Comparison of ENCODE assay signal across 14 cellular contexts in genomic region chr4:41154814-41155177, GRCh38. TPM values are rescaled to one million over a fixed set of nuclear protein-coding genes. Genes with fewer than 3 reads are reported as not detected.
DNase-seq lines count a peak whose midpoint lies in the region; ATAC-seq, FAIRE-seq and TF ChIP-seq lines count a peak whose summit lies in the region.
"Had no signal": no experiment of that assay in that cellular context is flagged by ENCODE, and none has a peak within 500 bp of the region (broad histone marks: within the 10 kb centered on the region; RNA-seq: fewer than 3 reads in every experiment).

No MANE protein-coding gene starts in this region.

- dilution Hi-C loops in keratinocyte (cut with MboI; ENCODE audit: extremely low pct_ligation_motif_present, low sequenced_read_pairs) = no loop called here

- H2AFZ ChIP-seq in keratinocyte (ENCODE audit: control insufficient read depth, low read length) = no peak overlapping the region

- FAIRE-seq in H54 (lab: Jason Lieb, UNC) = peak; percentile 62
- FAIRE-seq in keratinocyte (lab: Jason Lieb, UNC) = no peak

- no peaks in the 10 kb centered on the region for H3K36me3 ChIP-seq in ascending aorta
- H3K36me3 ChIP-seq in keratinocyte (ENCODE audit: control insufficient read depth in 2 of 2, extremely low read depth in 1 of 2, insufficient read depth in 2 of 2, low read length in 2 of 2) = peaks cover 0 to 3% of the 10 kb centered on the region in 2 experiments
- no peaks in the 10 kb centered on the region for H3K36me3 ChIP-seq in skeletal muscle tissue (ENCODE audit: control insufficient read depth in 3 of 3, insufficient read depth in 3 of 3, low read length in 3 of 3)
- H3K36me3 ChIP-seq: vagina had no signal

- H3K9ac ChIP-seq in keratinocyte (ENCODE audit: control insufficient read depth, extremely low read depth, insufficient read depth, low read length) = no peak overlapping the region
- no peak overlapping the region for H3K9ac ChIP-seq in skeletal muscle tissue (ENCODE audit: low read depth in 1 of 3, low read length in 3 of 3)

- H3K79me2 ChIP-seq in keratinocyte (ENCODE audit: control insufficient read depth, insufficient read depth, low read length) = peaks cover 52% of the 10 kb centered on the region

- H3K27me3 ChIP-seq in ascending aorta (no peaks in the 10 kb centered on the region), keratinocyte (ENCODE audit: control insufficient read depth, extremely low read depth, insufficient read depth, low read length) (no peaks in the 10 kb centered on the region), skeletal muscle tissue (ENCODE audit: control insufficient read depth in 3 of 3, insufficient read depth in 3 of 3, low read length in 3 of 3) (no peaks in the 10 kb centered on the region)
- H3K27me3 ChIP-seq: vagina had no signal

- H3K4me3 ChIP-seq in ascending aorta (no peak overlapping the region), keratinocyte (ENCODE audit: control insufficient read depth in 2 of 3, extremely low read depth in 1 of 3, insufficient read depth in 2 of 3, low read depth in 1 of 3, low read length in 3 of 3) (no peak overlapping the region), skeletal muscle tissue (ENCODE audit: low read length in 3 of 3) (no peak overlapping the region)
- H3K4me3 ChIP-seq: vagina had no signal

- DNase-seq in H54 (ENCODE audit: insufficient read length, low spot score) (no peak), ascending aorta (ENCODE audit: low spot score in 2 of 2) (peak; percentile 35 to 82), keratinocyte (ENCODE audit: low read depth, low spot score) (no peak)
- DNase-seq: CD8-positive, alpha-beta T cell; central memory CD4-positive, alpha-beta T cell; Kasumi-1; left colon; NCI-H524 had no signal

- no peak for TF ChIP-seq POLR2A in H54 (IDR thresholded peaks at IDR 0.05; ENCODE audit: low read depth, low read length)

- H3K27ac ChIP-seq in ascending aorta (peak overlapping the region; percentile 70 to 81), keratinocyte (ENCODE audit: control insufficient read depth, insufficient read depth, low read length) (peak overlapping the region; percentile 5), skeletal muscle tissue (ENCODE audit: low read depth, low read length) (peak overlapping the region; percentile 50)
- H3K27ac ChIP-seq: vagina had no signal

- H3K9me1 ChIP-seq in keratinocyte (ENCODE audit: control insufficient read depth, extremely low read depth, insufficient read depth, low read length) = no peaks in the 10 kb centered on the region

- no peaks in the 10 kb centered on the region for H3K9me3 ChIP-seq in ascending aorta
- no peaks in the 10 kb centered on the region for H3K9me3 ChIP-seq in keratinocyte (ENCODE audit: control insufficient read depth, low read depth, low read length)
- no peaks in the 10 kb centered on the region for H3K9me3 ChIP-seq in skeletal muscle tissue (ENCODE audit: control insufficient read depth in 3 of 3, low read length in 3 of 3)
- H3K9me3 ChIP-seq: vagina had no signal

- peak in 2 of 3 experiments; percentile 28 to 44 for TF ChIP-seq CTCF in ascending aorta (IDR thresholded peaks at IDR 0.05)
- TF ChIP-seq CTCF in keratinocyte (optimal IDR thresholded peaks at IDR 0.05 in 1 of 3, IDR thresholded peaks at IDR 0.05 in 1 of 3, conservative IDR thresholded peaks at IDR 0.05 in 1 of 3; ENCODE audit: extremely low read depth in 1 of 3, insufficient read depth in 2 of 3, low read length in 3 of 3) = no peak

- H3K4me1 ChIP-seq in ascending aorta (peaks cover 0 to 22% of the 10 kb centered on the region in 2 donors), keratinocyte (ENCODE audit: control insufficient read depth, extremely low read depth, insufficient read depth, low read length) (peaks cover 46% of the 10 kb centered on the region), skeletal muscle tissue (ENCODE audit: control insufficient read depth in 3 of 3, insufficient read depth in 3 of 3, low read length in 3 of 3) (peaks cover 3 to 12% (median 9%) of the 10 kb centered on the region in 3 donors)

- intact Hi-C loops in ascending aorta (cut with DNase I) = loop anchor here (2.0 kb wide), 1 partner anchor 58 kb away; no protein-coding TSS in a partner anchor

- H3K4me2 ChIP-seq in keratinocyte (ENCODE audit: control insufficient read depth, extremely low read depth, insufficient read depth, low read depth, low read length) = no peak overlapping the region

- no peaks in the 10 kb centered on the region for H4K20me1 ChIP-seq in keratinocyte (ENCODE audit: control insufficient read depth, extremely low read depth, insufficient read depth, low read length)

- no peak for ATAC-seq in HG02571 (IDR thresholded peaks at IDR 0.05; ENCODE audit: unreplicated experiment)
- no peak for ATAC-seq in HG02840 (IDR thresholded peaks at IDR 0.05; ENCODE audit: low FRiP score, unreplicated experiment)
- ATAC-seq in GM19328 (IDR thresholded peaks at IDR 0.05; ENCODE audit: unreplicated experiment) = no peak
- ATAC-seq in HG03139 (IDR thresholded peaks at IDR 0.05; ENCODE audit: unreplicated experiment) = no peak
- ATAC-seq: CD8-positive, alpha-beta T cell; left colon had no signal

RNA-seq across cellular contexts. Expression of gene APBB2, which starts 59.5 kb away (rescaled TPM):
- total RNA-seq in ascending aorta = 51.4 TPM
- polyA plus RNA-seq in keratinocyte = 47.0 to 68.3 TPM (median 57.3 TPM) in 3 replicates
- 23.0 TPM for polyA plus RNA-seq in keratinocyte (2011; ENCODE audit: low read depth)
- 50.7 and 53.2 TPM in 2 replicates for polyA plus RNA-seq in keratinocyte (2011; cell fraction: cytosol; rRNA removed)
- 104 and 115 TPM in 2 replicates for polyA plus RNA-seq in keratinocyte (2011; cell fraction: nucleus; rRNA removed)
- polyA plus RNA-seq in keratinocyte (2012; ENCODE audit: low replicate concordance) = 13.7 and 37.4 TPM in 2 replicates
- 88.0 to 138 TPM (median 97.6 TPM) in 3 replicates for polyA minus RNA-seq in keratinocyte
- 40.5 TPM for polyA minus RNA-seq in keratinocyte (2011; cell fraction: cytosol; rRNA and poly(A)+ RNA removed)
- polyA minus RNA-seq in keratinocyte (2011; cell fraction: nucleus; rRNA and poly(A)+ RNA removed) = 67.3 and 155 TPM in 2 replicates
- total RNA-seq in skeletal muscle tissue = 41.2 TPM

Comparison
In these comparisons a context has a peak if more than half of its experiments do, and no peak if none do; other contexts are left out.
1. DNase-seq: peak in ascending aorta (2 of 2); none in H54 (single experiment) and keratinocyte (single experiment).
2. H3K27ac ChIP-seq: peak in every context shown above with its lines; median percentile 76 in ascending aorta; 50 in skeletal muscle tissue; 5 in keratinocyte.
3. CTCF ChIP-seq: peak in ascending aorta (2 of 3); none in keratinocyte (0 of 3).